26 cellular contexts compared by ENCODE assay signal in genomic region chr7:71227126-71227525, GRCh38.
DNase-seq lines count a peak whose midpoint lies in the region; ATAC-seq, FAIRE-seq and TF ChIP-seq lines count a peak whose summit lies in the region.
"Had no signal": no experiment of that assay in that cellular context is flagged by ENCODE, and none has a peak within 500 bp of the region (broad histone marks: within the 10 kb centered on the region; RNA-seq: fewer than 3 reads in every experiment).

No MANE protein-coding gene starts in this region.

- H3K79me1 ChIP-seq in IMR-90 (ENCODE audit: low read depth in 1 of 2, low read length in 2 of 2): no peaks in the 10 kb centered on the region

- no peak overlapping the region for H4K91ac ChIP-seq in IMR-90 (ENCODE audit: insufficient read depth, low read depth, low read length)

- no peak overlapping the region for H3K27ac Mint-ChIP-seq in endodermal cell
- H3K27ac Mint-ChIP-seq: CD14-positive monocyte; CD4-positive, alpha-beta memory T cell; CD4-positive, CD25-positive, alpha-beta regulatory T cell; CD8-positive, alpha-beta memory T cell had no signal

- no peak overlapping the region for H4K8ac ChIP-seq in IMR-90 (ENCODE audit: low read depth in 2 of 2, low read length in 2 of 2)

- H3K9me1 ChIP-seq in IMR-90 (ENCODE audit: insufficient read depth, low read length) (no peaks in the 10 kb centered on the region), K562 (ENCODE audit: control insufficient read depth, insufficient read depth, low read length) (no peaks in the 10 kb centered on the region)

- H3K9ac ChIP-seq in IMR-90 (ENCODE audit: low read depth, low read length) (no peak overlapping the region), K562 (ENCODE audit: insufficient read depth in 1 of 2, low read depth in 2 of 2, low read length in 2 of 2) (no peak overlapping the region), endodermal cell (ENCODE audit: extremely low read depth, low read length, poor library complexity, severe bottlenecking) (no peak overlapping the region)
- H3K9ac ChIP-seq: BLaER1 had no signal

- no peak for ATAC-seq in IMR-90 (ENCODE audit: low read depth)
- no peak for ATAC-seq in K562
- ATAC-seq: GM12878 had no signal

- no TSS peak for BruUV-seq in IMR-90 (replicated peaks; lab: Mats Ljungman, UMichigan)
- BruUV-seq in K562 (replicated peaks; lab: Mats Ljungman, UMichigan): no TSS peak

- H2AK5ac ChIP-seq in IMR-90 (ENCODE audit: low read depth, low read length): no peak overlapping the region

- H2BK5ac ChIP-seq in IMR-90 (ENCODE audit: low read depth, low read length, poor library complexity, severe bottlenecking): no peak overlapping the region

- H2AFZ ChIP-seq in IMR-90 (replicated peaks; ENCODE audit: low read length, poor library complexity): no peak overlapping the region
- no peak overlapping the region for H2AFZ ChIP-seq in K562 (ENCODE audit: low read depth, low read length)

- POLR2A ChIA-PET in IMR-90 (lab: Charles Lee; ENCODE audit: unreplicated experiment): no interaction called here
- POLR2A ChIA-PET in K562 (lab: Yijun Ruan, JAX): no interaction called here

- no peak overlapping the region for H3K4ac ChIP-seq in IMR-90 (ENCODE audit: low read depth, low read length)

- no peak for TF ChIP-seq CTCF in IMR-90 (conservative IDR thresholded peaks at IDR 0.05; ENCODE audit: low read depth, low read length)
- no peak for TF ChIP-seq CTCF in K562 (IDR thresholded peaks at IDR 0.05 in 2 of 3, conservative IDR thresholded peaks at IDR 0.05 in 1 of 3; ENCODE audit: insufficient read depth in 2 of 3, low read depth in 1 of 3, low read length in 3 of 3)
- TF ChIP-seq CTCF in endodermal cell (conservative IDR thresholded peaks at IDR 0.05): no peak

- H3K4me3 ChIP-seq in IMR-90 (ENCODE audit: insufficient read depth, low read depth, low read length) (no peak overlapping the region), K562 (no peak overlapping the region), endodermal cell (ENCODE audit: low read length) (no peak overlapping the region)
- H3K4me3 ChIP-seq: BLaER1, GM12878 had no signal

- no peak overlapping the region for H3K27ac ChIP-seq in IMR-90 (ENCODE audit: insufficient read depth, low read length)
- H3K27ac ChIP-seq in K562 (ENCODE audit: extremely low read depth, low read depth, low read length): no peak overlapping the region
- H3K27ac ChIP-seq in endodermal cell (ENCODE audit: low read depth, low read length): no peak overlapping the region
- H3K27ac ChIP-seq: BLaER1 had no signal

- in situ Hi-C loops in IMR-90 (cut with MboI; ENCODE audit: low sequenced_read_pairs) (no loop called here), K562 (cut with MboI) (no loop called here)

- H3K9me3 ChIP-seq in IMR-90 (ENCODE audit: control insufficient read depth, insufficient read depth, low read length) (peaks cover 28% of the 10 kb centered on the region), K562 (replicated peaks; ENCODE audit: control insufficient read depth, insufficient read depth, low read depth, low read length) (no peaks in the 10 kb centered on the region), endodermal cell (ENCODE audit: control insufficient read depth, low read length) (peaks cover 41% of the 10 kb centered on the region)
- H3K9me3 ChIP-seq: BE2C had no signal

- H3K36me3 ChIP-seq in IMR-90 (ENCODE audit: control insufficient read depth, insufficient read depth, low read length): no peaks in the 10 kb centered on the region
- H3K36me3 ChIP-seq in K562 (ENCODE audit: control insufficient read depth, insufficient read depth, low read length): no peaks in the 10 kb centered on the region
- peaks cover 59% of the 10 kb centered on the region for H3K36me3 ChIP-seq in endodermal cell (ENCODE audit: control insufficient read depth, insufficient read depth, low read length)
- H3K36me3 ChIP-seq: BE2C, BLaER1 had no signal

- H3K4me1 Mint-ChIP-seq in endodermal cell: peaks cover under 1% of the 10 kb centered on the region
- H3K4me1 Mint-ChIP-seq: CD14-positive monocyte; CD4-positive, alpha-beta memory T cell; CD4-positive, CD25-positive, alpha-beta regulatory T cell; CD8-positive, alpha-beta memory T cell had no signal

- no peaks in the 10 kb centered on the region for H3K79me2 ChIP-seq in K562 (ENCODE audit: control insufficient read depth, insufficient read depth, low read length)

- intact Hi-C loops in IMR-90 (cut with micrococcal nuclease): no loop called here
- intact Hi-C loops in K562 (cut with micrococcal nuclease): no loop called here

- H3K9me3 Mint-ChIP-seq in endodermal cell: peaks cover 28% of the 10 kb centered on the region

- H3K27me3 ChIP-seq in IMR-90 (ENCODE audit: control insufficient read depth, insufficient read depth, low read length): no peaks in the 10 kb centered on the region
- peaks cover 0 to 5% of the 10 kb centered on the region in 2 experiments; a peak in 2 of 5 replicates for H3K27me3 ChIP-seq in K562 (ENCODE audit: control insufficient read depth in 2 of 2, insufficient read depth in 2 of 2, low read length in 2 of 2)
- H3K27me3 ChIP-seq in endodermal cell (ENCODE audit: control insufficient read depth, insufficient read depth, low read length, poor library complexity, severe bottlenecking): no peaks in the 10 kb centered on the region
- H3K27me3 ChIP-seq: BE2C, BLaER1 had no signal

- no peak for TF ChIP-seq EP300 in K562 (IDR thresholded peaks at IDR 0.05; ENCODE audit: low read length)

- H2BK15ac ChIP-seq in IMR-90 (ENCODE audit: low read depth, low read length): no peak overlapping the region

- dilution Hi-C loops in IMR-90 (cut with HindIII; ENCODE audit: low sequenced_read_pairs, unreplicated experiment): no loop called here

- no peak overlapping the region for H3K4me3 Mint-ChIP-seq in endodermal cell
- H3K4me3 Mint-ChIP-seq: CD14-positive monocyte; CD4-positive, alpha-beta memory T cell; CD4-positive, CD25-positive, alpha-beta regulatory T cell; CD8-positive, alpha-beta memory T cell had no signal

- no CpG with 5 or more reads among the region's 5 CpGs for whole genome bisulfite sequencing in IMR-90 (ENCODE audit: extremely low coverage in 2 of 2, insufficient read length in 1 of 2), 2 experiments
- 2% methylated on average over 4 of the region's 5 CpGs for WGBS in K562 (ENCODE audit: insufficient coverage, low coverage, missing lambda C conversion rate)
- WGBS in endodermal cell (ENCODE audit: insufficient coverage in 1 of 2, insufficient read length in 1 of 2), 2 experiments: 63 to 76% methylated on average over 3 to 5 of the region's 5 CpGs

- TF ChIP-seq RAD21 in IMR-90 (IDR thresholded peaks at IDR 0.05; ENCODE audit: low read length) (no peak), K562 (CRISPR knock-in tag; conservative IDR thresholded peaks at IDR 0.05 in 1 of 2, IDR thresholded peaks at IDR 0.05 in 1 of 2) (no peak)

- H2BK20ac ChIP-seq in IMR-90 (ENCODE audit: low read depth, low read length): no peak overlapping the region

- no peak overlapping the region for H2BK120ac ChIP-seq in IMR-90 (ENCODE audit: low read depth, low read length)

- no peak for FAIRE-seq in K562 (lab: Jason Lieb, UNC)
- FAIRE-seq: A204.1, GM12878, GM12892, GM18507 had no signal

- CTCF ChIA-PET in IMR-90 (lab: Yijun Ruan, JAX): no interaction called here
- CTCF ChIA-PET in K562 (lab: Yijun Ruan, JAX; ENCODE audit: low intra/inter-chr PET ratio): no interaction called here

- H3K56ac ChIP-seq in IMR-90 (ENCODE audit: extremely low read depth, insufficient read depth, low read length): no peak overlapping the region

- no peak overlapping the region for H4K5ac ChIP-seq in IMR-90 (ENCODE audit: low read depth, low read length)

- peaks cover 51% of the 10 kb centered on the region for H3K36me3 Mint-ChIP-seq in endodermal cell (ENCODE audit: low read depth)
- H3K36me3 Mint-ChIP-seq: CD14-positive monocyte; CD4-positive, alpha-beta memory T cell; CD4-positive, CD25-positive, alpha-beta regulatory T cell; CD8-positive, alpha-beta memory T cell had no signal

- no peaks in the 10 kb centered on the region for H3K4me1 ChIP-seq in IMR-90 (ENCODE audit: control insufficient read depth, insufficient read depth, low read length)
- H3K4me1 ChIP-seq in K562 (replicated peaks in 1 of 2; ENCODE audit: control insufficient read depth in 2 of 2, insufficient read depth in 2 of 2, low read length in 2 of 2): no peaks in the 10 kb centered on the region
- no peaks in the 10 kb centered on the region for H3K4me1 ChIP-seq in endodermal cell (ENCODE audit: control insufficient read depth, insufficient read depth, low read length)
- H3K4me1 ChIP-seq: BE2C, BLaER1 had no signal

- no peak overlapping the region for H3K18ac ChIP-seq in IMR-90 (ENCODE audit: low read depth, low read length)

- H3K4me2 ChIP-seq in IMR-90 (ENCODE audit: low read depth, low read length) (no peak overlapping the region), K562 (ENCODE audit: insufficient read depth, low read length) (no peak overlapping the region)
- H3K4me2 ChIP-seq: BLaER1 had no signal

- no peak overlapping the region for H2AK9ac ChIP-seq in IMR-90 (replicated peaks; ENCODE audit: low read depth, low read length, poor library complexity)

- no peak overlapping the region for H3K23ac ChIP-seq in IMR-90 (ENCODE audit: low read depth, low read length)

- H4K20me1 ChIP-seq in IMR-90 (ENCODE audit: insufficient read depth, low read length) (no peaks in the 10 kb centered on the region), K562 (replicated peaks; ENCODE audit: control insufficient read depth, insufficient read depth, low read length) (no peaks in the 10 kb centered on the region)
- H4K20me1 ChIP-seq: BLaER1 had no signal

- no peak overlapping the region for H3K14ac ChIP-seq in IMR-90 (replicated peaks; ENCODE audit: low read depth, low read length)

- DNase-seq in IMR-90 (no peak), K562 (ENCODE audit: extremely low read depth in 1 of 4, low spot score in 3 of 4) (no peak), endodermal cell (peak; percentile 16), activated gamma-delta T cell treated with Interleukin-2 at 50 U/mL for 16 hours (no peak), NCI-H748 (lab: John Stamatoyannopoulos, UW; ENCODE audit: unreplicated experiment) (no peak)
- DNase-seq: 8988T; ACHN; BE2C; C1 segment of cervical spinal cord; CD4-positive, alpha-beta memory T cell; CD4-positive, CD25-positive, alpha-beta regulatory T cell; CD8-positive, alpha-beta memory T cell; COR-L47; DMS 273 treated with DMSO at 0.1 percent for 48 hours; DMS153; DMS53; DMS79; DND-41; EL; GDM1 had no signal

- H3K27me3 Mint-ChIP-seq in endodermal cell (ENCODE audit: insufficient read depth): no peaks in the 10 kb centered on the region
- H3K27me3 Mint-ChIP-seq: CD4-positive, alpha-beta memory T cell; CD4-positive, CD25-positive, alpha-beta regulatory T cell had no signal

- no peak for TF ChIP-seq POLR2A in IMR-90 (IDR thresholded peaks at IDR 0.05; ENCODE audit: low read depth, low read length)
- no peak for TF ChIP-seq POLR2A in K562 (conservative IDR thresholded peaks at IDR 0.05)

TF ChIP-seq in IMR-90, 13 proteins besides CTCF, POLR2A, EP300 and RAD21:
- TF ChIP-seq RCOR1 (IDR thresholded peaks at IDR 0.05; ENCODE audit: insufficient replicate concordance, low read length): no peak
- TF ChIP-seq CEBPB (IDR thresholded peaks at IDR 0.05; ENCODE audit: low read depth, low read length): peak; percentile 49

TF ChIP-seq in K562, 482 proteins besides CTCF, POLR2A, EP300 and RAD21 (continues in another document):
- TF ChIP-seq CEBPB (tag; IDR thresholded peaks at IDR 0.05) (peak; percentile 65), CEBPG (CRISPR knock-in tag; IDR thresholded peaks at IDR 0.05) (no peak), CEBPG (tag; conservative IDR thresholded peaks at IDR 0.05 in 1 of 2, IDR thresholded peaks at IDR 0.05 in 1 of 2) (peak in 1 of 2 experiments; percentile 82; a peak in 2 of 4 replicates)
